17 cellular contexts compared by ENCODE assay signal in the genomic region with DNA sequence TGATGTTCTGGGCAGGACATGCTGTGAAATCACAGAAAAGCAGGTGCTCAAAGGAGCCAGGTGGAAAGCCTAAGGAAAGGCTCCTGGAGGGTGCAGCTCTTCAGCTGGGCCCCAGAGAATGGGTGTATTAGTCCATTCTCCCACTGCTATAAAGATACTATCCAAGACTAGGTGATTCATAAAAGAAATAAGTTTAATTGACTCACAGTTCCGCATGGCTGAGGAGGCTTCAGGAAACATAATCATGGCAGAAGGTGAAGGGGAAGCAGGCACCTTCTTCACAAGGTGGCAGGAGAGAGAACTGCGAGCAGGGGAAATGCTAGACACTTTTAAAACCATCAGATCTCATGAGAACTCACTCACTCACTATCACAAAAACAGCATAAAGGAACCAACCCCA. TPM values are rescaled to one million over a fixed set of nuclear protein-coding genes. Genes with fewer than 3 reads are reported as not detected.
A peak's percentile ranks its signal among the peaks of the same experiment; 100 is the strongest.
DNase-seq lines count a peak whose midpoint lies in the region; ATAC-seq and TF ChIP-seq lines count a peak whose summit lies in the region.
"Had no signal": no experiment of that assay in that cellular context is flagged by ENCODE, and none has a peak within 500 bp of the region (broad histone marks: within the 10 kb centered on the region; RNA-seq: fewer than 3 reads in every experiment).

No MANE protein-coding gene starts in this region.

- H4K20me1 ChIP-seq in osteoblast (ENCODE audit: insufficient read depth, low read length): no peaks in the 10 kb centered on the region

- H3K27ac ChIP-seq in VCaP: peak overlapping the region; percentile 55
- no peak overlapping the region for H3K27ac ChIP-seq in osteoblast (ENCODE audit: low read depth, low read length)
- H3K27ac ChIP-seq: A549, RWPE1, SJSA1 had no signal

- no peaks in the 10 kb centered on the region for H3K36me3 Mint-ChIP-seq in mesothelial cell of epicardium
- H3K36me3 Mint-ChIP-seq in activated T-helper 17 cell treated with anti-CD3 and anti-CD28 coated beads, Interleukin-2, amount 50 U/mL, for 72 hours (ENCODE audit: low read depth): no peaks in the 10 kb centered on the region

- peaks cover 21% of the 10 kb centered on the region for H3K4me1 Mint-ChIP-seq in mesothelial cell of epicardium
- no peaks in the 10 kb centered on the region for H3K4me1 Mint-ChIP-seq in activated T-helper 17 cell treated with anti-CD3 and anti-CD28 coated beads, Interleukin-2, amount 50 U/mL, for 72 hours

- no peaks in the 10 kb centered on the region for H3K27me3 ChIP-seq in osteoblast (ENCODE audit: insufficient read depth, low read length)
- H3K27me3 ChIP-seq: SJSA1 had no signal

- H3K27ac Mint-ChIP-seq in mesothelial cell of epicardium: no peak overlapping the region
- no peak overlapping the region for H3K27ac Mint-ChIP-seq in activated T-helper 17 cell treated with anti-CD3 and anti-CD28 coated beads, Interleukin-2, amount 50 U/mL, for 72 hours
- H3K27ac Mint-ChIP-seq: CD4-positive, alpha-beta T cell had no signal

- H3K4me1 ChIP-seq in osteoblast (ENCODE audit: insufficient read depth, low read length): no peaks in the 10 kb centered on the region
- H3K4me1 ChIP-seq: A549, Caco-2, SJSA1 had no signal

- peaks cover 10% of the 10 kb centered on the region for H3K27me3 Mint-ChIP-seq in mesothelial cell of epicardium (ENCODE audit: low read depth)
- H3K27me3 Mint-ChIP-seq in activated T-helper 17 cell treated with anti-CD3 and anti-CD28 coated beads, Interleukin-2, amount 50 U/mL, for 72 hours: no peaks in the 10 kb centered on the region

- H3K36me3 ChIP-seq in osteoblast (ENCODE audit: insufficient read depth, low read length): no peaks in the 10 kb centered on the region
- H3K36me3 ChIP-seq: SJSA1 had no signal

- peak; percentile 8 for ATAC-seq in HG03175 (IDR thresholded peaks at IDR 0.05; ENCODE audit: unreplicated experiment)
- ATAC-seq in activated T-helper 17 cell treated with anti-CD3 and anti-CD28 coated beads, Interleukin-2, amount 50 U/mL, for 72 hours (replicated peaks): no peak
- ATAC-seq: A549 had no signal

- H3K79me2 ChIP-seq in osteoblast (ENCODE audit: insufficient read depth, low read length): no peaks in the 10 kb centered on the region

- no peaks in the 10 kb centered on the region for H3K9me3 ChIP-seq in osteoblast (ENCODE audit: low read depth, low read length)
- H3K9me3 ChIP-seq: A549, Caco-2, SJSA1 had no signal

- DNase-seq in DMS53 (lab: John Stamatoyannopoulos, UW) (peak; percentile 84), kidney glomerular epithelial cell (lab: John Stamatoyannopoulos, UW) (peak; percentile 83), mesothelial cell of epicardium (ENCODE audit: low spot score in 2 of 2, unreplicated experiment in 2 of 2) (no peak), osteoblast (ENCODE audit: insufficient read length, low spot score, missing footprints) (no peak)
- DNase-seq: Caco-2; CD4-positive, alpha-beta T cell; DMS153; H7; IMR-90; NCI-H1417 treated with DMSO at 0.1 percent for 48 hours had no signal

- no peak overlapping the region for H3K4me2 ChIP-seq in osteoblast (ENCODE audit: insufficient read depth, low read length)
- H3K4me2 ChIP-seq: A549 had no signal

- H3K4me3 Mint-ChIP-seq in mesothelial cell of epicardium: no peak overlapping the region
- no peak overlapping the region for H3K4me3 Mint-ChIP-seq in activated T-helper 17 cell treated with anti-CD3 and anti-CD28 coated beads, Interleukin-2, amount 50 U/mL, for 72 hours
- H3K4me3 Mint-ChIP-seq: CD4-positive, alpha-beta T cell had no signal

- no peaks in the 10 kb centered on the region for H3K9me3 Mint-ChIP-seq in mesothelial cell of epicardium
- H3K9me3 Mint-ChIP-seq in activated T-helper 17 cell treated with anti-CD3 and anti-CD28 coated beads, Interleukin-2, amount 50 U/mL, for 72 hours: no peaks in the 10 kb centered on the region
- H3K9me3 Mint-ChIP-seq: CD4-positive, alpha-beta T cell had no signal

- TF ChIP-seq CTCF in VCaP (conservative IDR thresholded peaks at IDR 0.05): no peak; the same call in 1 of the 2 replicates
- no peak for TF ChIP-seq CTCF in mesothelial cell of epicardium (IDR thresholded peaks at IDR 0.05; ENCODE audit: unreplicated experiment)
- TF ChIP-seq CTCF in osteoblast (IDR thresholded peaks at IDR 0.05; ENCODE audit: extremely low read depth, low read depth, low read length): no peak

- no peak overlapping the region for H3K4me3 ChIP-seq in osteoblast (ENCODE audit: insufficient read depth, low read length)
- H3K4me3 ChIP-seq: A549, SJSA1 had no signal

- H2AFZ ChIP-seq in osteoblast (ENCODE audit: low read length): no peak overlapping the region

RNA-seq across cellular contexts. Expression of a gene that starts 43.1 kb away (rescaled TPM):
- total RNA-seq in mesothelial cell of epicardium: 0.66 to 1.2 TPM (median 1.2 TPM) in 3 replicates
- not detected for total RNA-seq in activated T-helper 17 cell treated with anti-CD3 and anti-CD28 coated beads, Interleukin-2, amount 50 U/mL, for 72 hours
- under 0.01 TPM in 2 replicates for total RNA-seq in osteoblast
- total RNA-seq: CD4-positive, alpha-beta T cell; H7; IMR-90; M059J; SJSA1 had no signal

Comparison
In these comparisons a context has a peak if more than half of its experiments do, and no peak if none do; other contexts are left out.
1. DNase-seq: peak in DMS53 (single experiment) and kidney glomerular epithelial cell (single experiment); none in mesothelial cell of epicardium (0 of 2) and osteoblast (single experiment).